In genomic region chr1:76090284-76091180, GRCh38 we compare ENCODE assay signal across 16 cellular contexts.
"Had no signal": no experiment of that assay in that cellular context is flagged by ENCODE, and none has a peak within 500 bp of the region (broad histone marks: within the 10 kb centered on the region; RNA-seq: fewer than 3 reads in every experiment).

No MANE protein-coding gene starts in this region.

- H3K36me3 ChIP-seq: esophagus squamous epithelium, left ventricle myocardium inferior, pancreas, thyroid gland, vagina had no signal

- H3K4me1 ChIP-seq: foreskin keratinocyte, pancreas, vagina had no signal

- H3K27me3 ChIP-seq: dorsolateral prefrontal cortex, esophagus squamous epithelium, foreskin keratinocyte, pancreas, thyroid gland, vagina had no signal

- H3K27ac ChIP-seq: dorsolateral prefrontal cortex, esophagus squamous epithelium, foreskin keratinocyte, left ventricle myocardium inferior, pancreas, skin epidermis, thyroid gland, vagina had no signal

- H3K9me3 ChIP-seq: esophagus squamous epithelium, left ventricle myocardium inferior, pancreas, thyroid gland, vagina had no signal

- DNase-seq: activated CD4-positive, alpha-beta memory T cell treated with anti-CD3 and anti-CD28 coated beads for 36 hours; activated CD4-positive, alpha-beta T cell treated with anti-CD3 and anti-CD28 coated beads for 1 hour; activated gamma-delta T cell treated with Interleukin-2 at 50 U/mL for 16 hours; activated naive CD8-positive, alpha-beta T cell treated with anti-CD3 and anti-CD28 coated beads for 36 hours; activated T-cell treated with anti-CD3 and anti-CD28 coated beads, Interleukin-2, amount 50 U/mL, for 72 hours; aorta; dorsolateral prefrontal cortex; esophagus squamous epithelium; foreskin keratinocyte; head of caudate nucleus; left ventricle myocardium inferior; pancreas; T-helper 17 cell; thyroid gland had no signal

- ATAC-seq: activated T-cell treated with anti-CD3 and anti-CD28 coated beads, Interleukin-2, amount 50 U/mL, for 72 hours; foreskin keratinocyte; pancreas; T-helper 17 cell had no signal

- H3K4me3 ChIP-seq: dorsolateral prefrontal cortex, esophagus squamous epithelium, left ventricle myocardium inferior, pancreas, skin epidermis, thyroid gland, vagina had no signal
